Comparison of ENCODE assay signal across 25 cellular contexts in the genomic region with DNA sequence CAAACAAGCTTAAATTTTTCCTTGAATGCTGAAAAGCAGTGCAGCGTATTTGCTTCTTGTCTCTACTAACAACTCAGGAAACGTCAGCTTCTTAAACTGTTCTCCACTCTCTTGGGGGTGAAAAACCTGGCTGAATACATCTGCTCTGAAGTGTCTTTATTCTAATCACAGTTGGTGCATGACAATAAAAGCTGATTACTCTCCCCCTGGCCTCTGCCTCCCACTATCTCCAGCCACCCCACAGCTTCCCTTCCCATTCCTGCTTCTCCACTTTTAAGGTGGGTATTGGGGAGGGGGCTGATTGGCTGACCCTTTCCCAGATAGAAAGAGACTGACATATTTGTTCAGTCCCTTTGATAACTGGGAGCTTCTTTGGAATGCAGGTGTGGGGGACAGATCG.
"Had no signal": no experiment of that assay in that cellular context is flagged by ENCODE, and none has a peak within 500 bp of the region (broad histone marks: within the 10 kb centered on the region; RNA-seq: fewer than 3 reads in every experiment).

No MANE protein-coding gene starts in this region.

- H3K9me3 Mint-ChIP-seq: activated CD4-positive, alpha-beta T cell treated with anti-CD3 and anti-CD28 coated beads, Interleukin-2, amount 10 ng/mL, durations not matched to agents 24 days and 14 days had no signal

- H3K9me3 ChIP-seq: gastroesophageal sphincter, left lung, lower lobe of right lung, ovary, right lobe of liver, testis, transverse colon had no signal

- H3K4me3 ChIP-seq: gastroesophageal sphincter, left lung, lower lobe of right lung, ovary, right lobe of liver, testis, transverse colon had no signal

- H3K4me3 Mint-ChIP-seq: activated CD4-positive, alpha-beta memory T cell treated with anti-CD3 and anti-CD28 coated beads for 36 hours; activated CD4-positive, alpha-beta T cell treated with anti-CD3 and anti-CD28 coated beads, Interleukin-2, amount 10 ng/mL, durations not matched to agents 24 days and 14 days; effector memory CD8-positive, alpha-beta T cell; nephron had no signal

- H3K27ac ChIP-seq: brain microvascular endothelial cell, gastroesophageal sphincter, left lung, lower lobe of right lung, ovary, right lobe of liver, testis, transverse colon, VCaP had no signal

- H3K4me1 ChIP-seq: left lung, lower lobe of right lung, right lobe of liver, testis, transverse colon had no signal

- H3K4me1 Mint-ChIP-seq: activated CD4-positive, alpha-beta T cell treated with anti-CD3 and anti-CD28 coated beads, Interleukin-2, amount 10 ng/mL, durations not matched to agents 24 days and 14 days had no signal

- H3K27me3 Mint-ChIP-seq: activated CD4-positive, alpha-beta memory T cell treated with anti-CD3 and anti-CD28 coated beads for 36 hours; activated CD4-positive, alpha-beta T cell treated with anti-CD3 and anti-CD28 coated beads, Interleukin-2, amount 10 ng/mL, durations not matched to agents 24 days and 14 days; effector memory CD8-positive, alpha-beta T cell; progenitor cell of endocrine pancreas had no signal

- H3K27ac Mint-ChIP-seq: activated CD4-positive, alpha-beta memory T cell treated with anti-CD3 and anti-CD28 coated beads for 36 hours; activated CD4-positive, alpha-beta T cell treated with anti-CD3 and anti-CD28 coated beads, Interleukin-2, amount 10 ng/mL, durations not matched to agents 24 days and 14 days; effector memory CD8-positive, alpha-beta T cell; nephron; progenitor cell of endocrine pancreas had no signal

- ATAC-seq: activated CD4-positive, CD25-positive, alpha-beta regulatory T cell treated with anti-CD3 and anti-CD28 coated beads, Interleukin-2, amount 50 U/mL, for 24 hours; effector memory CD8-positive, alpha-beta T cell; gastroesophageal sphincter; left lung; lower lobe of right lung; right lobe of liver had no signal

- DNase-seq: activated CD4-positive, alpha-beta memory T cell treated with anti-CD3 and anti-CD28 coated beads for 36 hours; activated CD4-positive, alpha-beta T cell treated with anti-CD3 and anti-CD28 coated beads, Interleukin-2, amount 10 ng/mL, durations not matched to agents 24 days and 14 days; activated CD8-positive, alpha-beta memory T cell treated with anti-CD3 and anti-CD28 coated beads, Interleukin-2, amount 50 U/mL, for 4 hours; activated gamma-delta T cell treated with Interleukin-2 at 50 U/mL for 16 hours; activated naive CD4-positive, alpha-beta T cell treated with anti-CD3 and anti-CD28 coated beads, Interleukin-2, amount 50 U/mL, for 16 hours; activated T-cell treated with anti-CD3 and anti-CD28 coated beads, Interleukin-2, amount 50 U/mL, for 1 hour; amniotic stem cell; brain microvascular endothelial cell; caudate nucleus; cortex of kidney; effector memory CD8-positive, alpha-beta T cell; hippocampal formation; left lung; lower lobe of right lung; ovary; right lobe of liver; stimulated activated CD4-positive, alpha-beta T cell treated with anti-CD3 and anti-CD28 coated beads, Interleukin-2, amount 100 ng/mL, for 48 hours; stimulated activated naive CD4-positive, alpha-beta T cell treated with Interleukin-2 at 50 U/mL for 16 hours; testis; transverse colon had no signal

- H3K36me3 ChIP-seq: brain microvascular endothelial cell, gastroesophageal sphincter, left lung, lower lobe of right lung, ovary, right lobe of liver, transverse colon had no signal

- H3K27me3 ChIP-seq: brain microvascular endothelial cell, ovary, right lobe of liver, testis, transverse colon had no signal

- H3K36me3 Mint-ChIP-seq: activated CD4-positive, alpha-beta memory T cell treated with anti-CD3 and anti-CD28 coated beads for 36 hours had no signal
